Comparison of ENCODE assay signal across 12 cellular contexts in genomic region chr3:128297401-128298138, GRCh38.
DNase-seq lines count a peak whose midpoint lies in the region; ATAC-seq and TF ChIP-seq lines count a peak whose summit lies in the region.
"Had no signal": no experiment of that assay in that cellular context is flagged by ENCODE, and none has a peak within 500 bp of the region (broad histone marks: within the 10 kb centered on the region; RNA-seq: fewer than 3 reads in every experiment).

No MANE protein-coding gene starts in this region.

- POLR2A ChIA-PET in A673 (lab: Charles Lee; ENCODE audit: low non-redundant PET) (interaction anchor here (0.5 kb wide), 1 partner anchor 238 kb away, joined by 5 read pairs; no protein-coding TSS in a partner anchor), WTC11 (lab: Charles Lee) (no interaction called here)

- BruUV-seq in A673 (replicated peaks; lab: Mats Ljungman, UMichigan) = no TSS peak

- peaks cover 8% of the 10 kb centered on the region for H3K4me1 Mint-ChIP-seq in WTC11
- H3K4me1 Mint-ChIP-seq: activated B cell treated with CpG ODN at 0.5 μM for 24 hours, memory B cell had no signal

- CTCF ChIA-PET in A673 (lab: Charles Lee) = interaction anchor here (0.6 kb wide), 2 partner anchors 229 to 683 kb away, joined by 3 to 5 read pairs; no protein-coding TSS in a partner anchor
- CTCF ChIA-PET in WTC11 (lab: Charles Lee) = interaction anchor here (2.6 kb wide), 1 partner anchor 24 kb away, joined by 8 read pairs; no protein-coding TSS in a partner anchor

- H3K27ac ChIP-seq in A673 (ENCODE audit: low read depth, low read length, poor library complexity, severe bottlenecking) = no peak overlapping the region

- peaks cover 21% of the 10 kb centered on the region for H3K4me1 ChIP-seq in A673 (ENCODE audit: insufficient read depth, low read length, poor library complexity, severe bottlenecking)

- no peaks in the 10 kb centered on the region for H3K9me3 ChIP-seq in A673 (ENCODE audit: low read depth, low read length, poor library complexity, severe bottlenecking)

- H3K36me3 ChIP-seq in A673 (ENCODE audit: insufficient read depth, low read length, poor library complexity, severe bottlenecking) (no peaks in the 10 kb centered on the region), H7 (replicated peaks; ENCODE audit: control insufficient read depth, insufficient read depth, low read length) (no peaks in the 10 kb centered on the region)

- H3K36me3 Mint-ChIP-seq in WTC11 = no peaks in the 10 kb centered on the region

- H3K4me3 ChIP-seq in A673 (ENCODE audit: low read depth, low read length, poor library complexity, severe bottlenecking) = no peak overlapping the region
- H3K4me3 ChIP-seq in H7 (ENCODE audit: insufficient read depth, low read depth, low read length) = no peak overlapping the region

- H3K27me3 ChIP-seq in A673 (replicated peaks; ENCODE audit: insufficient read depth, low read depth, low read length, poor library complexity) = no peaks in the 10 kb centered on the region
- no peaks in the 10 kb centered on the region for H3K27me3 ChIP-seq in H7 (ENCODE audit: control insufficient read depth, insufficient read depth, low read length)

- H3K27me3 Mint-ChIP-seq in WTC11 (ENCODE audit: low read depth) = no peaks in the 10 kb centered on the region
- H3K27me3 Mint-ChIP-seq: activated B cell treated with CpG ODN at 0.5 μM for 24 hours; activated naive CD4-positive, alpha-beta T cell treated with anti-CD3 and anti-CD28 coated beads, Interleukin-2, amount 50 U/mL, for 24 hours; memory B cell had no signal

- peak; percentile 52 to 65 for ATAC-seq in left cardiac atrium
- no peak for ATAC-seq in WTC11
- no peak for ATAC-seq in GM21447 (IDR thresholded peaks at IDR 0.05; ENCODE audit: unreplicated experiment)

- no peak overlapping the region for H3K27ac Mint-ChIP-seq in WTC11
- H3K27ac Mint-ChIP-seq: activated B cell treated with CpG ODN at 0.5 μM for 24 hours, memory B cell had no signal

- DNase-seq in A673 (ENCODE audit: low spot score) = peak; percentile 54
- DNase-seq in H7 = peak; percentile 0
- peak; percentile 14 for DNase-seq in amniotic stem cell (lab: John Stamatoyannopoulos, UW)
- peak; percentile 56 for DNase-seq in left cardiac atrium
- no peak for DNase-seq in WTC11 (ENCODE audit: low spot score)
- DNase-seq in stimulated activated CD4-positive, alpha-beta T cell treated with anti-CD3 and anti-CD28 coated beads, Interleukin-4, amount 100 ng/mL, for 1 hour = no peak
- no peak for DNase-seq in 8988T
- DNase-seq: activated B cell treated with CpG ODN at 0.5 μM for 24 hours, retina had no signal

- H3K4me3 Mint-ChIP-seq in WTC11 = no peak overlapping the region
- H3K4me3 Mint-ChIP-seq: activated B cell treated with CpG ODN at 0.5 μM for 24 hours; activated naive CD4-positive, alpha-beta T cell treated with anti-CD3 and anti-CD28 coated beads, Interleukin-2, amount 50 U/mL, for 24 hours; memory B cell had no signal

- TF ChIP-seq CTCF in A673 (conservative IDR thresholded peaks at IDR 0.05; ENCODE audit: low read depth, low read length) (no peak), WTC11 (IDR thresholded peaks at IDR 0.05) (no peak)

- intact Hi-C loops in A673 (cut with micrococcal nuclease; ENCODE audit: unreplicated experiment) (no loop called here), left cardiac atrium (cut with DNase I) (no loop called here)

- peaks cover 7% of the 10 kb centered on the region; the same call in 1 of the 2 replicates for H3K9me3 Mint-ChIP-seq in WTC11
- H3K9me3 Mint-ChIP-seq: activated B cell treated with CpG ODN at 0.5 μM for 24 hours; activated naive CD4-positive, alpha-beta T cell treated with anti-CD3 and anti-CD28 coated beads, Interleukin-2, amount 50 U/mL, for 24 hours had no signal

TF ChIP-seq in WTC11, 78 proteins besides CTCF, POLR2A, EP300 and RAD21:
- TF ChIP-seq TP53 (CRISPR knock-in tag; IDR thresholded peaks at IDR 0.05) (no peak), ESRRA (CRISPR knock-in tag; IDR thresholded peaks at IDR 0.05; ENCODE audit: borderline replicate concordance) (no peak), FOXK1 (CRISPR knock-in tag; IDR thresholded peaks at IDR 0.05) (no peak), ELF4 (CRISPR knock-in tag; IDR thresholded peaks at IDR 0.05; ENCODE audit: low read depth) (no peak), RORB (CRISPR knock-in tag; IDR thresholded peaks at IDR 0.05) (no peak), IRF1 (CRISPR knock-in tag; IDR thresholded peaks at IDR 0.05) (no peak), SMAD4 (CRISPR knock-in tag; IDR thresholded peaks at IDR 0.05) (no peak), MYBL2 (CRISPR knock-in tag; IDR thresholded peaks at IDR 0.05) (no peak), E2F1 (CRISPR knock-in tag; IDR thresholded peaks at IDR 0.05) (no peak), GTF2I (CRISPR knock-in tag; conservative IDR thresholded peaks at IDR 0.05) (no peak), MAX (CRISPR knock-in tag; IDR thresholded peaks at IDR 0.05) (no peak)

Comparison
In these comparisons a context has a peak if more than half of its experiments do, and no peak if none do; other contexts are left out.
1. DNase-seq: peak in A673 (single experiment), H7 (single experiment), amniotic stem cell (single experiment) and left cardiac atrium (single experiment); none in WTC11 (single experiment), stimulated activated CD4-positive, alpha-beta T cell treated with anti-CD3 and anti-CD28 coated beads, Interleukin-4, amount 100 ng/mL, for 1 hour (single experiment) and 8988T (single experiment).
2. ATAC-seq: peak in left cardiac atrium (2 of 2); none in WTC11 (single experiment) and GM21447 (single experiment).